Comparison of ENCODE assay signal across 1 cellular context in the genomic region with DNA sequence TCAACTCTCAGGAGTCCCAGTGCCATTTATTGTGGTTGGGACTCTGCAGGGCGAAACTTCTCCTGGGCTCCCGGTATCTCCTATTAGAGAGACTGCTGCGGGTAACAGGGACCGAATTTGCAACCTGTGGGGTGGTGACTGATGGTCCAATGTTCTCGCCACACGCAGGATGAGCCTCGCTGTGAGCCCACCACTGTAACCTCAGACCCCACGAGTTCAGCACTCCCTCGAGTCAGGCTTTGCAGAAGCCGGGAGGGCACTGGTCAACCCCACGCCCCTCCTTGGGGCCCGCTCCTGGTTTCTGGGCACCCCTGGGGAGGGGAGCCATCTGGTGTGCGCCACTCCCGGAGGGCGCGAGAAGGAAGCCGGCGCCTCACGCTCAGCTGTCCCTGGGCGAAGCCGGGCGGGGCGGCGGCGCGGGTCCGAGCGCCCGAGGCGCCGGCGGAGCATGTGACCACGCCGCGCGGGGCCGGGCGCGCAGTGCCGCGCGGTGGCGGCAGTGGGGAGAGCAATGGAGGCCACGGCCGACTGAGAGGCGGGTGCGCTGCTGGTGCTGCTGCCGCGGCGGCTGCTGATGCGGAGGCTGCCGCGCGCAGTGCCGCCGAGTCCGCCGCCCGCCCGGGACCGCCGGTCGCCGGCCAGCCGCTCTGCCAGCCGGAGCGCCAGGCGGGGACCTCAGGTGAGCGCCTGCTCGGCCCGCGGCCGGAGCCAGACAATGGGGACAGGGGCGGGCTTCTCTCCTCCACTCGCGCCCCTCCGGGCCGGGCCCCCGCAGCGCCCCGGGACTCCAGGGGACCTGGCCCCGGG.
TF ChIP-seq lines count a peak whose summit lies in the region.

No MANE protein-coding gene starts in this region.

TF ChIP-seq in WTC11, 78 proteins besides CTCF, POLR2A, EP300 and RAD21 (continued from another document):
- TF ChIP-seq TEAD1 (CRISPR knock-in tag; IDR thresholded peaks at IDR 0.05) (peak; percentile 15; the same call in 1 of the 2 replicates), FOXP1 (CRISPR knock-in tag; IDR thresholded peaks at IDR 0.05; ENCODE audit: borderline replicate concordance) (no peak), RORB (CRISPR knock-in tag; IDR thresholded peaks at IDR 0.05) (no peak)
- TF ChIP-seq, protein P1, sequence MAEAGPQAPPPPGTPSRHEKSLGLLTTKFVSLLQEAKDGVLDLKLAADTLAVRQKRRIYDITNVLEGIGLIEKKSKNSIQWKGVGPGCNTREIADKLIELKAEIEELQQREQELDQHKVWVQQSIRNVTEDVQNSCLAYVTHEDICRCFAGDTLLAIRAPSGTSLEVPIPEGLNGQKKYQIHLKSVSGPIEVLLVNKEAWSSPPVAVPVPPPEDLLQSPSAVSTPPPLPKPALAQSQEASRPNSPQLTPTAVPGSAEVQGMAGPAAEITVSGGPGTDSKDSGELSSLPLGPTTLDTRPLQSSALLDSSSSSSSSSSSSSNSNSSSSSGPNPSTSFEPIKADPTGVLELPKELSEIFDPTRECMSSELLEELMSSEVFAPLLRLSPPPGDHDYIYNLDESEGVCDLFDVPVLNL (CRISPR knock-in tag; IDR thresholded peaks at IDR 0.05; ENCODE audit: borderline replicate concordance, low read depth) = no peak
- TF ChIP-seq, protein P2, sequence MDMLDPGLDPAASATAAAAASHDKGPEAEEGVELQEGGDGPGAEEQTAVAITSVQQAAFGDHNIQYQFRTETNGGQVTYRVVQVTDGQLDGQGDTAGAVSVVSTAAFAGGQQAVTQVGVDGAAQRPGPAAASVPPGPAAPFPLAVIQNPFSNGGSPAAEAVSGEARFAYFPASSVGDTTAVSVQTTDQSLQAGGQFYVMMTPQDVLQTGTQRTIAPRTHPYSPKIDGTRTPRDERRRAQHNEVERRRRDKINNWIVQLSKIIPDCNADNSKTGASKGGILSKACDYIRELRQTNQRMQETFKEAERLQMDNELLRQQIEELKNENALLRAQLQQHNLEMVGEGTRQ (CRISPR knock-in tag; IDR thresholded peaks at IDR 0.05) = peak; percentile 87
